ENCODE assay signal across 11 cellular contexts in genomic region chr7:85031475-85031874, GRCh38.
"Had no signal": no experiment of that assay in that cellular context is flagged by ENCODE, and none has a peak within 500 bp of the region (broad histone marks: within the 10 kb centered on the region; RNA-seq: fewer than 3 reads in every experiment).

No MANE protein-coding gene starts in this region.

- H3K36me3 ChIP-seq: MG63 had no signal

- DNase-seq: KG1, MG63, NCI-H1092, NCI-H1417 treated with DMSO at 0.1 percent for 48 hours, NCI-H2107, NCI-H2227 treated with DMSO at 0.1 percent for 48 hours, NCI-H510A, NCI-H524 treated with DMSO at 0.1 percent for 48 hours, Right ventricle myocardium superior, SIG-M5 had no signal

- H3K9me3 ChIP-seq: MG63 had no signal

- H3K4me3 ChIP-seq: MG63 had no signal

- FAIRE-seq: HepG2 had no signal

- H3K27me3 ChIP-seq: MG63 had no signal
